Comparison of ENCODE assay signal across 8 cellular contexts in the genomic region with DNA sequence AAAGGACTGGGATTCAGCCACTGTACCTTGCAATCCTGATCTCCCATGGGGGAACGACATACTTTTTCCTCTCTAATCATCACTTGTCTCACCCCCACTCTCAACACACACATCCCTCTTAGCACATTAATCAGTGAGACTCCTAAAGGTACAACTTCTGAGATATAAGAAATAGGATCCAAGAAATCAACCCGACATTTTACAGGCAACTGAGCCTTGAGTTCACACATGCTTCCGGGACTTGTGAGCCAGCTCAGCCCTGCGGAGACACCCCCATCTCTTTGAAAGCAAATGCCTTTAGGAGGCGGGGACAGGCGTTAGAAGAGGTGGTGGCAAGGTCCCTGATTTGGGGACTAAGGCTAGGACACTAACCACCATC. TPM values are rescaled to one million over a fixed set of nuclear protein-coding genes. Genes with fewer than 3 reads are reported as not detected.
A peak's percentile ranks its signal among the peaks of the same experiment; 100 is the strongest.
DNase-seq lines count a peak whose midpoint lies in the region; ATAC-seq lines count a peak whose summit lies in the region.

No MANE protein-coding gene starts in this region.

- H3K27me3 Mint-ChIP-seq in activated T-helper 17 cell treated with anti-CD3 and anti-CD28 coated beads, Interleukin-2, amount 50 U/mL, for 72 hours = no peaks in the 10 kb centered on the region

- no peaks in the 10 kb centered on the region for H3K9me3 Mint-ChIP-seq in activated T-helper 17 cell treated with anti-CD3 and anti-CD28 coated beads, Interleukin-2, amount 50 U/mL, for 72 hours

- H3K36me3 ChIP-seq in iPS-15b (ENCODE audit: control insufficient read depth, insufficient read depth, low read length) = peaks cover 2% of the 10 kb centered on the region

- no peaks in the 10 kb centered on the region for H3K9me3 ChIP-seq in iPS-15b (ENCODE audit: control insufficient read depth, insufficient read depth, low read length)

- peak overlapping the region; percentile 88 for H3K4me3 Mint-ChIP-seq in activated T-helper 17 cell treated with anti-CD3 and anti-CD28 coated beads, Interleukin-2, amount 50 U/mL, for 72 hours

- no peak overlapping the region for H3K9ac ChIP-seq in iPS-15b (ENCODE audit: low read depth, low read length)

- H3K27ac Mint-ChIP-seq in activated T-helper 17 cell treated with anti-CD3 and anti-CD28 coated beads, Interleukin-2, amount 50 U/mL, for 72 hours = peak overlapping the region; percentile 71

- H3K4me1 ChIP-seq in iPS-15b (ENCODE audit: control insufficient read depth, insufficient read depth, low read length) = peaks cover 20% of the 10 kb centered on the region

- H3K27me3 ChIP-seq in iPS-15b (ENCODE audit: control insufficient read depth, insufficient read depth, low read length) = no peaks in the 10 kb centered on the region

- H3K36me3 Mint-ChIP-seq in activated T-helper 17 cell treated with anti-CD3 and anti-CD28 coated beads, Interleukin-2, amount 50 U/mL, for 72 hours (ENCODE audit: low read depth) = peaks cover 6% of the 10 kb centered on the region

- ATAC-seq in activated T-helper 17 cell treated with anti-CD3 and anti-CD28 coated beads, Interleukin-2, amount 50 U/mL, for 72 hours (replicated peaks) = peak; percentile 34
- ATAC-seq in GM19324 (IDR thresholded peaks at IDR 0.05; ENCODE audit: low FRiP score, unreplicated experiment) = no peak

- DNase-seq in DMS53 (lab: John Stamatoyannopoulos, UW) (peak; percentile 61), DMS53 treated with DMSO at 0.1 percent for 48 hours (lab: John Stamatoyannopoulos, UW; ENCODE audit: unreplicated experiment) (no peak), NCI-H226 (peak; percentile 34), kidney glomerular epithelial cell (lab: John Stamatoyannopoulos, UW) (no peak)
- peak; percentile 56 for DNase-seq in stimulated activated CD4-positive, alpha-beta T cell treated with anti-CD3 and anti-CD28 coated beads, Interleukin-2, amount 100 ng/mL, for 4 hours (ENCODE audit: low read depth)

- H3K4me1 Mint-ChIP-seq in activated T-helper 17 cell treated with anti-CD3 and anti-CD28 coated beads, Interleukin-2, amount 50 U/mL, for 72 hours = peaks cover 10% of the 10 kb centered on the region

- H3K4me3 ChIP-seq in iPS-15b (ENCODE audit: low read depth, low read length) = peak overlapping the region; percentile 69

RNA-seq across cellular contexts. Expression of a gene that starts 1.3 kb away (rescaled TPM):
- total RNA-seq in activated T-helper 17 cell treated with anti-CD3 and anti-CD28 coated beads, Interleukin-2, amount 50 U/mL, for 72 hours = 10 to 100 TPM in 1 of 2 donors, 1 to 10 TPM in 1; 6.8 to 10.5 TPM

Comparison
In these comparisons a context has a peak if more than half of its experiments do, and no peak if none do; other contexts are left out.
1. DNase-seq: peak in DMS53 (single experiment), NCI-H226 (single experiment) and stimulated activated CD4-positive, alpha-beta T cell treated with anti-CD3 and anti-CD28 coated beads, Interleukin-2, amount 100 ng/mL, for 4 hours (single experiment); none in DMS53 treated with DMSO at 0.1 percent for 48 hours (single experiment) and kidney glomerular epithelial cell (single experiment).